9 cellular contexts compared by ENCODE assay signal in the genomic region with DNA sequence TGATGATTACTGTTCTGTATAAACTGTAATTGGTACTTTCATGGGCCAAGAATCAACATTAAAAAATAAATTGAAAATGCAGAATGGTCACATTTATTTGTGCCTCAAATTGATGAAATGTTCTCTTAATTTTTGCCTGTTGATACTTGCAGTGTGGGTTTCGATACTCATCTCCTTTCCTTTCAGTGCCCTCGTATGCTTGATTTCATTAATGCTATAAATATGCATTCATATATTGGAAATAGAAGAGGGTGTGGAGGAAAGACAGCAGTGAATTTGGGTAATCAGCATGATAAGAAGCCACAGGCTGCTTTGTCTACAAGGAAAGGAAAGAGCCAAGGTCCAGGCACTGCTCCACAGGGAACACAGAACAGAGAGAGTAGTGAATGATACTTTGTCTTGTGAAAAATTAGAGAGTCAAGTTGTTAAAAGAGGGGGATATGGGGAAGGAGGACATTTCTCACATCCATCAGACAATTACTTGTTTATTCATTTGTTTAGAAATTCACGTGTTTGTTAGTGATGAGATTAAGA. TPM values are rescaled to one million over a fixed set of nuclear protein-coding genes. Genes with fewer than 3 reads are reported as not detected.
DNase-seq lines count a peak whose midpoint lies in the region; ATAC-seq, FAIRE-seq and TF ChIP-seq lines count a peak whose summit lies in the region.
"Had no signal": no experiment of that assay in that cellular context is flagged by ENCODE, and none has a peak within 500 bp of the region (broad histone marks: within the 10 kb centered on the region; RNA-seq: fewer than 3 reads in every experiment).

No MANE protein-coding gene starts in this region.

- no peak for ATAC-seq in activated T-helper 17 cell treated with anti-CD3 and anti-CD28 coated beads, Interleukin-2, amount 50 U/mL, for 72 hours (replicated peaks)
- no peak for ATAC-seq in HG02623 (IDR thresholded peaks at IDR 0.05; ENCODE audit: unreplicated experiment)

- H3K27me3 ChIP-seq in stomach: no peaks in the 10 kb centered on the region

- CTCF ChIA-PET in activated CD4-positive, alpha-beta T cell treated with anti-CD3 and anti-CD28 coated beads, Interleukin-2, amount 10 ng/mL, durations not matched to agents 7 days and 5 days (lab: Charles Lee): no interaction called here
- CTCF ChIA-PET in GM10248 (lab: Yijun Ruan, JAX): no interaction called here

- intact Hi-C loops in kidney (cut with DNase I) (no loop called here), stomach (cut with DNase I; ENCODE audit: low total_unique reads) (no loop called here)

- H3K27me3 Mint-ChIP-seq in activated CD4-positive, alpha-beta T cell treated with anti-CD3 and anti-CD28 coated beads, Interleukin-2, amount 10 ng/mL, durations not matched to agents 7 days and 5 days: no peaks in the 10 kb centered on the region
- H3K27me3 Mint-ChIP-seq in activated T-helper 17 cell treated with anti-CD3 and anti-CD28 coated beads, Interleukin-2, amount 50 U/mL, for 72 hours: no peaks in the 10 kb centered on the region

- H3K36me3 ChIP-seq in kidney (ENCODE audit: control insufficient read depth in 1 of 2, insufficient read depth in 2 of 2, low read length in 2 of 2): no peaks in the 10 kb centered on the region
- H3K36me3 ChIP-seq in stomach: no peaks in the 10 kb centered on the region

- peak overlapping the region; percentile 99 for H3K27ac Mint-ChIP-seq in activated CD4-positive, alpha-beta T cell treated with anti-CD3 and anti-CD28 coated beads, Interleukin-2, amount 10 ng/mL, durations not matched to agents 7 days and 5 days
- H3K27ac Mint-ChIP-seq in activated T-helper 17 cell treated with anti-CD3 and anti-CD28 coated beads, Interleukin-2, amount 50 U/mL, for 72 hours: peak overlapping the region; percentile 93

- no peak for TF ChIP-seq CTCF in kidney (IDR thresholded peaks at IDR 0.05; ENCODE audit: borderline replicate concordance, extremely low read depth, insufficient read depth)
- no peak for TF ChIP-seq CTCF in stomach (IDR thresholded peaks at IDR 0.05)
- no peak for TF ChIP-seq CTCF in GM10248 (IDR thresholded peaks at IDR 0.05; ENCODE audit: control extremely low read depth, extremely low read depth, low read depth, missing control alignments)

- H3K4me3 Mint-ChIP-seq in activated CD4-positive, alpha-beta T cell treated with anti-CD3 and anti-CD28 coated beads, Interleukin-2, amount 10 ng/mL, durations not matched to agents 7 days and 5 days: peak overlapping the region; percentile 97
- peak overlapping the region; percentile 91 for H3K4me3 Mint-ChIP-seq in activated T-helper 17 cell treated with anti-CD3 and anti-CD28 coated beads, Interleukin-2, amount 50 U/mL, for 72 hours

- peaks cover 0 to 2% of the 10 kb centered on the region in 2 donors for H3K4me1 ChIP-seq in kidney (ENCODE audit: control insufficient read depth in 1 of 2, insufficient read depth in 1 of 2, low read depth in 1 of 2, low read length in 2 of 2)
- peaks cover 0 to 34% (median 11%) of the 10 kb centered on the region in 4 donors for H3K4me1 ChIP-seq in stomach

- peaks cover 84% of the 10 kb centered on the region for H3K36me3 Mint-ChIP-seq in activated CD4-positive, alpha-beta T cell treated with anti-CD3 and anti-CD28 coated beads, Interleukin-2, amount 10 ng/mL, durations not matched to agents 7 days and 5 days (ENCODE audit: low read depth)
- H3K36me3 Mint-ChIP-seq in activated T-helper 17 cell treated with anti-CD3 and anti-CD28 coated beads, Interleukin-2, amount 50 U/mL, for 72 hours (ENCODE audit: low read depth): no peaks in the 10 kb centered on the region

- H3K9me3 ChIP-seq in kidney (ENCODE audit: control insufficient read depth in 1 of 2, low read length in 2 of 2) (no peaks in the 10 kb centered on the region), stomach (no peaks in the 10 kb centered on the region)

- H3K27ac ChIP-seq in kidney (ENCODE audit: low read depth in 2 of 2, low read length in 2 of 2): no peak overlapping the region
- peak overlapping the region in 4 of 5 donors; percentile 50 to 98 (median 98) for H3K27ac ChIP-seq in stomach

- H3K4me3 ChIP-seq in kidney (ENCODE audit: low read length in 2 of 2): peak overlapping the region; percentile 80 to 95
- H3K4me3 ChIP-seq in stomach: peak overlapping the region in 3 of 4 donors; percentile 62 to 77 (median 74)

- H3K9me3 Mint-ChIP-seq in activated CD4-positive, alpha-beta T cell treated with anti-CD3 and anti-CD28 coated beads, Interleukin-2, amount 10 ng/mL, durations not matched to agents 7 days and 5 days: peaks cover 23% of the 10 kb centered on the region
- H3K9me3 Mint-ChIP-seq in activated T-helper 17 cell treated with anti-CD3 and anti-CD28 coated beads, Interleukin-2, amount 50 U/mL, for 72 hours: peaks cover 4% of the 10 kb centered on the region

- H3K9ac ChIP-seq in kidney (ENCODE audit: low read length in 2 of 2): no peak overlapping the region

- DNase-seq in activated CD4-positive, alpha-beta T cell treated with anti-CD3 and anti-CD28 coated beads, Interleukin-2, amount 10 ng/mL, durations not matched to agents 7 days and 5 days: no peak
- DNase-seq in activated CD4-positive, alpha-beta T cell treated with anti-CD3 and anti-CD28 coated beads for 4 hours: no peak
- no peak for DNase-seq in kidney
- no peak for DNase-seq in stomach
- no peak for DNase-seq in GM10248 (ENCODE audit: extremely low spot score)
- DNase-seq in AG08396 (ENCODE audit: low spot score): no peak
- DNase-seq: NCI-H2081 had no signal

- WGBS in stomach, 5 donors: 38 to 60% (median 51%) methylated on average over 3 of the region's 3 CpGs

- TF ChIP-seq EP300 in stomach (IDR thresholded peaks at IDR 0.05): no peak

- POLR2A ChIA-PET in activated CD4-positive, alpha-beta T cell treated with anti-CD3 and anti-CD28 coated beads, Interleukin-2, amount 10 ng/mL, durations not matched to agents 7 days and 5 days (lab: Charles Lee): interaction anchor here (0.5 kb wide), 1 partner anchor 689 kb away, joined by 4 read pairs; no protein-coding TSS in a partner anchor
- POLR2A ChIA-PET in GM10248 (lab: Yijun Ruan, JAX): no interaction called here

- no peak for TF ChIP-seq POLR2A in stomach (IDR thresholded peaks at IDR 0.05)

- H3K4me1 Mint-ChIP-seq in activated CD4-positive, alpha-beta T cell treated with anti-CD3 and anti-CD28 coated beads, Interleukin-2, amount 10 ng/mL, durations not matched to agents 7 days and 5 days: peaks cover 59% of the 10 kb centered on the region
- H3K4me1 Mint-ChIP-seq in activated T-helper 17 cell treated with anti-CD3 and anti-CD28 coated beads, Interleukin-2, amount 50 U/mL, for 72 hours: peaks cover 23% of the 10 kb centered on the region

- FAIRE-seq in kidney (lab: Jason Lieb, UNC): no peak

RNA-seq across cellular contexts. Expression of gene DDX60, which starts 1.0 kb away (rescaled TPM):
- total RNA-seq in activated CD4-positive, alpha-beta T cell treated with anti-CD3 and anti-CD28 coated beads, Interleukin-2, amount 10 ng/mL, durations not matched to agents 7 days and 5 days: 100 to 1,000 TPM; 125 to 127 TPM
- 1 to 10 TPM; 4.6 to 9.3 TPM for total RNA-seq in activated T-helper 17 cell treated with anti-CD3 and anti-CD28 coated beads, Interleukin-2, amount 50 U/mL, for 72 hours
- 31.6 TPM for total RNA-seq in kidney
- polyA plus RNA-seq in kidney (ENCODE audit: insufficient read depth, low read depth, low replicate concordance): 6.4 TPM
- 10 to 100 TPM in 3 of 5 donors, 1 to 10 TPM in 2; 2.3 to 60.6 (median 12.3) TPM for total RNA-seq in stomach
- 10 to 100 TPM in 1 of 3 donors, 1 to 10 TPM in 2; 4.9 to 32.4 (median 5.6) TPM for polyA plus RNA-seq in stomach

Comparison
In these comparisons a context has a peak if more than half of its experiments do, and no peak if none do; other contexts are left out.
1. H3K27ac ChIP-seq: peak in stomach (4 of 5); none in kidney (0 of 2).